Comparison of ENCODE assay signal across 9 cellular contexts in the genomic region with DNA sequence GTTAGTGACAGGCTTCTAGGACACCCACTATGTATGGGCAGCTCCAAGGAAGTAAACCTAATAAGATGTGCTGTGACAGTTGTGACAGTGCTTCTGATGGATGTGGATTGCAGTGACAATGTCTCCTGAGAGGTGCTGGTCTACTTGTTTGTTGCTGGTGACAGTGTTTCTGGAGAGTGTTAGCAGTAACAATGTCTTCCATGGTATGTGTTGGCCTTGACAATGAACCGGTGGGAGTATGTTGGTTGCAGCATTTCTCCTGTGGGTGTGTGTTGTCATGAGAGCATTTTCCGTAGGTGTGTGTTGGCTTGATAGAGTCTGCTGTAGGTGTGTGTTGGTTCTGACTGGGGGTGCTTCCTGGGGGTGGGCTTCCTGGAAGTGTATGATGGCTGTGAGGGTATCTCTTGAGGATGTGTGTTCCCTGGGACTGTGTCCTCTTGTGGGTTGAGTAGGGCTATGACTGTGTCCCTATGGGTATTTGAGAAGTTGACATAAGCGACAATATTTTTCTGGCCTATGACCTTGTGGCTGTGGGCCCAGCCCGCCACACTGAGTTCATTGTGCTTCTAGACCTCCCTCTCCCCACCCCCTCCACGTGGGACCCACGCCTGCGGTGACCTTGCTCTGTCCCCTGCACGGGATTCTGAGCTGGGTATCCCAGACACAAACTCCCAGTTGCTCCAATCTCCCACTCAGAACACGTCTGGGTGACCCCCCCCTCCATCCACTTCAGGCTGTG. TPM values are rescaled to one million over a fixed set of nuclear protein-coding genes. Genes with fewer than 3 reads are reported as not detected.
DNase-seq lines count a peak whose midpoint lies in the region; ATAC-seq and TF ChIP-seq lines count a peak whose summit lies in the region.
"Had no signal": no experiment of that assay in that cellular context is flagged by ENCODE, and none has a peak within 500 bp of the region (broad histone marks: within the 10 kb centered on the region; RNA-seq: fewer than 3 reads in every experiment).

No MANE protein-coding gene starts in this region.

- no TSS peak for BruUV-seq in A673 (replicated peaks; lab: Mats Ljungman, UMichigan)

- ATAC-seq in Right ventricle myocardium superior (ENCODE audit: poor library complexity) (peak; percentile 44), GM19467 (IDR thresholded peaks at IDR 0.05; ENCODE audit: unreplicated experiment) (no peak), HG03354 (IDR thresholded peaks at IDR 0.05; ENCODE audit: poor library complexity, severe bottlenecking, unreplicated experiment) (no peak)

- no peaks in the 10 kb centered on the region for H3K36me3 ChIP-seq in A673 (ENCODE audit: insufficient read depth, low read length, poor library complexity, severe bottlenecking)
- H3K36me3 ChIP-seq in MG63, result no peaks in the 10 kb centered on the region
- H3K36me3 ChIP-seq in ovary, result no peaks in the 10 kb centered on the region

- intact Hi-C loops in A673 (cut with micrococcal nuclease; ENCODE audit: unreplicated experiment) (no loop called here), Right ventricle myocardium superior (cut with DNase I) (no loop called here), ovary (cut with DNase I) (no loop called here)

- H3K27ac ChIP-seq in A673 (ENCODE audit: low read depth, low read length, poor library complexity, severe bottlenecking) (no peak overlapping the region), ovary (peak overlapping the region; percentile 58 to 71)

- no peak for TF ChIP-seq EP300 in ovary (IDR thresholded peaks at IDR 0.05)

- TF ChIP-seq CTCF in A673 (conservative IDR thresholded peaks at IDR 0.05; ENCODE audit: low read depth, low read length) (no peak), ovary (IDR thresholded peaks at IDR 0.05) (no peak)

- H3K4me1 ChIP-seq in A673 (ENCODE audit: insufficient read depth, low read length, poor library complexity, severe bottlenecking), result no peaks in the 10 kb centered on the region
- H3K4me1 ChIP-seq in ovary (ENCODE audit: insufficient read depth), result peaks cover 8% of the 10 kb centered on the region

- CTCF ChIA-PET in A673 (lab: Charles Lee), result no interaction called here

- no peaks in the 10 kb centered on the region for H3K27me3 ChIP-seq in A673 (replicated peaks; ENCODE audit: insufficient read depth, low read depth, low read length, poor library complexity)
- H3K27me3 ChIP-seq in MG63, result no peaks in the 10 kb centered on the region
- no peaks in the 10 kb centered on the region for H3K27me3 ChIP-seq in ovary

- H3K9me3 ChIP-seq in A673 (ENCODE audit: low read depth, low read length, poor library complexity, severe bottlenecking), result no peaks in the 10 kb centered on the region
- no peaks in the 10 kb centered on the region for H3K9me3 ChIP-seq in MG63
- no peaks in the 10 kb centered on the region for H3K9me3 ChIP-seq in ovary

- DNase-seq in A673 (ENCODE audit: low spot score) (no peak), MG63 (no peak), Right ventricle myocardium superior (peak; percentile 65), ovary (peak in 3 of 5 donors; percentile 37 to 57 (median 40)), NCI-H1930 (lab: John Stamatoyannopoulos, UW) (no peak), NCI-H2196 treated with DMSO at 0.1 percent for 48 hours (lab: John Stamatoyannopoulos, UW; ENCODE audit: unreplicated experiment) (no peak)
- DNase-seq: HFFc6 had no signal

- WGBS in ovary, 3 donors, result 23 to 26% (median 24%) methylated on average over 9 of the region's 9 CpGs

- H3K4me3 ChIP-seq in A673 (ENCODE audit: low read depth, low read length, poor library complexity, severe bottlenecking) (peak overlapping the region; percentile 50), MG63 (peak overlapping the region; percentile 38), ovary (peak overlapping the region; percentile 53)

- POLR2A ChIA-PET in A673 (lab: Charles Lee; ENCODE audit: low non-redundant PET), result no interaction called here

- no peak for TF ChIP-seq POLR2A in ovary (IDR thresholded peaks at IDR 0.05)

RNA-seq across cellular contexts. Expression of a gene that starts 1.2 kb away (rescaled TPM):
- total RNA-seq in A673 (2021) (17.6 and 20.1 TPM in 2 replicates), Right ventricle myocardium superior (9.6 TPM), ovary (10 to 100 TPM; 14.8 to 36.8 (median 23.0) TPM)
- total RNA-seq in MG63 (2014; rRNA removed; shearing (Covaris generic); ENCODE audit: low replicate concordance), result 4.3 and 5.4 TPM in 2 replicates
- 10 to 100 TPM in 1 of 2 donors, 1 to 10 TPM in 1; 5.2 to 20.2 TPM for polyA plus RNA-seq in ovary

RNA-seq across cellular contexts. Expression of a gene that starts 28.7 kb away (rescaled TPM):
- total RNA-seq in A673 (2021) (82.5 and 98.5 TPM in 2 replicates), Right ventricle myocardium superior (46.5 TPM), ovary (10 to 100 TPM; 23.0 to 37.9 (median 30.7) TPM)
- total RNA-seq in MG63 (2014; rRNA removed; shearing (Covaris generic); ENCODE audit: low replicate concordance), result 77.2 and 1,705 TPM in 2 replicates
- 10 to 100 TPM; 28.2 to 30.1 TPM for polyA plus RNA-seq in ovary

RNA-seq across cellular contexts. Expression of a gene that starts 35.2 kb away (rescaled TPM):
- 42.2 and 53.0 TPM in 2 replicates for total RNA-seq in A673 (2021)
- total RNA-seq in MG63 (2014; rRNA removed; shearing (Covaris generic); ENCODE audit: low replicate concordance), result 2.5 and 15.2 TPM in 2 replicates
- total RNA-seq in Right ventricle myocardium superior, result 71.5 TPM
- total RNA-seq in ovary, result 10 to 100 TPM; 21.0 to 71.8 (median 58.2) TPM
- polyA plus RNA-seq in ovary, result 100 to 1,000 TPM in 1 of 2 donors, 10 to 100 TPM in 1; 40.5 to 360 TPM

RNA-seq across cellular contexts. Expression of a gene that starts 42.4 kb away (rescaled TPM):
- 108 and 112 TPM in 2 replicates for total RNA-seq in A673 (2021)
- total RNA-seq in MG63 (2014; rRNA removed; shearing (Covaris generic); ENCODE audit: low replicate concordance), result 59.5 and 111 TPM in 2 replicates
- total RNA-seq in Right ventricle myocardium superior, result 83.6 TPM
- 100 to 1,000 TPM in 2 of 7 donors, 10 to 100 TPM in 5; 45.1 to 109 (median 76.8) TPM for total RNA-seq in ovary
- 100 to 1,000 TPM in 1 of 2 donors, 10 to 100 TPM in 1; 40.0 to 183 TPM for polyA plus RNA-seq in ovary

RNA-seq across cellular contexts. Expression of a gene that starts 50.9 kb away (rescaled TPM):
- total RNA-seq in A673 (2021), result 85.2 and 86.5 TPM in 2 replicates
- total RNA-seq in MG63 (2014; rRNA removed; shearing (Covaris generic); ENCODE audit: low replicate concordance), result 92.9 and 136 TPM in 2 replicates
- total RNA-seq in Right ventricle myocardium superior, result 191 TPM
- 100 to 1,000 TPM in 5 of 7 donors, 10 to 100 TPM in 2; 79.8 to 222 (median 140) TPM for total RNA-seq in ovary
- polyA plus RNA-seq in ovary, result 100 to 1,000 TPM; 126 to 337 TPM

Comparison
In these comparisons a context has a peak if more than half of its experiments do, and no peak if none do; other contexts are left out.
1. DNase-seq: peak in Right ventricle myocardium superior (single experiment) and ovary (3 of 5); none in A673 (single experiment), MG63 (single experiment), NCI-H1930 (0 of 2) and NCI-H2196 treated with DMSO at 0.1 percent for 48 hours (single experiment).
2. Peak in every context shown above with its lines, with median percentiles within 50 percentile points of each other: H3K4me3 ChIP-seq.